ENCODE assay signal across 8 cellular contexts in genomic region chr17:76726231-76726765, GRCh38. TPM values are rescaled to one million over a fixed set of nuclear protein-coding genes. Genes with fewer than 3 reads are reported as not detected.
DNase-seq lines count a peak whose midpoint lies in the region; ATAC-seq and TF ChIP-seq lines count a peak whose summit lies in the region.

Gene JMJD6, minus strand, starts transcription at chr17:76726606. Its CDS starts 131 bp downstream, at chr17:76726475.

- BruUV-seq in Caco-2 (replicated peaks; lab: Mats Ljungman, UMichigan): TSS peak; percentile 77

- peak within 1 kb of the TSS; percentile 90 for H3K4me3 Mint-ChIP-seq in Caco-2 (ENCODE audit: unreplicated experiment)
- H3K4me3 Mint-ChIP-seq in activated CD8-positive, alpha-beta T cell treated with anti-CD3 and anti-CD28 coated beads, Interleukin-2, amount 10 ng/mL, durations not matched to agents 7 days and 5 days: peak within 1 kb of the TSS; percentile 97

- H3K9me3 Mint-ChIP-seq in Caco-2 (ENCODE audit: unreplicated experiment): no peaks in the 10 kb centered on the region
- H3K9me3 Mint-ChIP-seq in activated CD8-positive, alpha-beta T cell treated with anti-CD3 and anti-CD28 coated beads, Interleukin-2, amount 10 ng/mL, durations not matched to agents 7 days and 5 days (ENCODE audit: insufficient read depth): no peaks in the 10 kb centered on the region

- H3K27me3 Mint-ChIP-seq in Caco-2 (ENCODE audit: insufficient read depth, unreplicated experiment): no peaks in the 10 kb centered on the region
- no peaks in the 10 kb centered on the region for H3K27me3 Mint-ChIP-seq in activated CD8-positive, alpha-beta T cell treated with anti-CD3 and anti-CD28 coated beads, Interleukin-2, amount 10 ng/mL, durations not matched to agents 7 days and 5 days (ENCODE audit: low read depth)

- H3K4me1 ChIP-seq in Caco-2: peaks cover 7% of the 10 kb centered on the region; the same call in 1 of the 2 replicates

- ATAC-seq in GM19438 (IDR thresholded peaks at IDR 0.05; ENCODE audit: low read depth, unreplicated experiment) (peak; percentile 74), HG03558 (IDR thresholded peaks at IDR 0.05; ENCODE audit: extremely low read depth, unreplicated experiment) (peak; percentile 35)
- peak; percentile 86 for ATAC-seq in activated CD8-positive, alpha-beta T cell treated with anti-CD3 and anti-CD28 coated beads, Interleukin-2, amount 10 ng/mL, durations not matched to agents 7 days and 5 days

- no peak for TF ChIP-seq CTCF in Caco-2 (IDR thresholded peaks at IDR 0.05; ENCODE audit: insufficient read depth in 1 of 2, low read depth in 1 of 2, low read length in 1 of 2, severe bottlenecking in 1 of 2, unreplicated experiment in 1 of 2)
- TF ChIP-seq CTCF in epithelial cell of esophagus (IDR thresholded peaks at IDR 0.05; ENCODE audit: insufficient read depth, low read depth, low read length, missing control alignments): no peak

- peak; percentile 98 for DNase-seq in Caco-2
- peak; percentile 99 for DNase-seq in NCI-H69 (lab: John Stamatoyannopoulos, UW)
- DNase-seq in activated CD8-positive, alpha-beta T cell treated with anti-CD3 and anti-CD28 coated beads, Interleukin-2, amount 10 ng/mL, durations not matched to agents 7 days and 5 days: peak; percentile 97
- DNase-seq in epithelial cell of esophagus (ENCODE audit: low read depth): peak; percentile 98
- peak; percentile 90 for DNase-seq in middle frontal gyrus (ENCODE audit: extremely low spot score, low spot score)
- DNase-seq in stimulated activated CD8-positive, alpha-beta memory T cell treated with anti-CD3 and anti-CD28 coated beads, Interleukin-4, amount 100 ng/mL, for 48 hours: peak; percentile 95

- no peaks in the 10 kb centered on the region for H3K4me1 Mint-ChIP-seq in Caco-2 (ENCODE audit: low read depth, unreplicated experiment)
- H3K4me1 Mint-ChIP-seq in activated CD8-positive, alpha-beta T cell treated with anti-CD3 and anti-CD28 coated beads, Interleukin-2, amount 10 ng/mL, durations not matched to agents 7 days and 5 days (ENCODE audit: low read depth): peaks cover 64% of the 10 kb centered on the region

- peaks cover 3% of the 10 kb centered on the region for H3K36me3 ChIP-seq in Caco-2 (ENCODE audit: control insufficient read depth, insufficient read depth, low read length)

- POLR2A ChIA-PET in Caco-2 (lab: Charles Lee): interaction anchor here (0.6 kb wide), 1 partner anchor 55 kb away, joined by 3 read pairs; no protein-coding TSS in a partner anchor
- POLR2A ChIA-PET in activated CD8-positive, alpha-beta T cell treated with anti-CD3 and anti-CD28 coated beads, Interleukin-2, amount 10 ng/mL, durations not matched to agents 7 days and 5 days (lab: Charles Lee): interaction anchor here (0.9 to 9.5 kb wide), 5 partner anchors 10 to 164 kb away, joined by 3 to 160 read pairs (median 3); partner anchors contain the start of genes MFSD11 and SRSF2

- no peaks in the 10 kb centered on the region for H3K9me3 ChIP-seq in Caco-2

- intact Hi-C loops in Caco-2 (cut with micrococcal nuclease; ENCODE audit: unreplicated experiment): loop anchor here (1.0 kb wide), 1 partner anchor 341 kb away; no protein-coding TSS in a partner anchor

- H3K36me3 Mint-ChIP-seq in Caco-2 (ENCODE audit: insufficient read depth, unreplicated experiment): peaks cover 92% of the 10 kb centered on the region
- H3K36me3 Mint-ChIP-seq in activated CD8-positive, alpha-beta T cell treated with anti-CD3 and anti-CD28 coated beads, Interleukin-2, amount 10 ng/mL, durations not matched to agents 7 days and 5 days (ENCODE audit: low read depth): peaks cover 65% of the 10 kb centered on the region

- H3K27ac Mint-ChIP-seq in Caco-2 (ENCODE audit: unreplicated experiment): peak within 1 kb of the TSS; percentile 84
- H3K27ac Mint-ChIP-seq in activated CD8-positive, alpha-beta T cell treated with anti-CD3 and anti-CD28 coated beads, Interleukin-2, amount 10 ng/mL, durations not matched to agents 7 days and 5 days: peak within 1 kb of the TSS; percentile 96

- CTCF ChIA-PET in Caco-2 (lab: Charles Lee): interaction anchor here (0.6 to 1.0 kb wide), 4 partner anchors 45 to 373 kb away, joined by 3 to 4 read pairs (median 3); no protein-coding TSS in a partner anchor
- CTCF ChIA-PET in activated CD8-positive, alpha-beta T cell treated with anti-CD3 and anti-CD28 coated beads, Interleukin-2, amount 10 ng/mL, durations not matched to agents 7 days and 5 days (lab: Charles Lee): interaction anchor here (1.0 to 8.3 kb wide), 4 partner anchors 12 to 168 kb away, joined by 3 to 126 read pairs (median 12); partner anchors contain the start of genes MFSD11 and SRSF2

- H3K4me3 ChIP-seq in Caco-2 (ENCODE audit: low read depth, low read length) (peak within 1 kb of the TSS; percentile 85), epithelial cell of esophagus (ENCODE audit: low read length) (peak within 1 kb of the TSS; percentile 83)

- no peaks in the 10 kb centered on the region for H3K27me3 ChIP-seq in Caco-2 (replicated peaks; ENCODE audit: control insufficient read depth, insufficient read depth, low read length)

RNA-seq across cellular contexts. Expression of gene JMJD6, which starts in this region (rescaled TPM):
- 37.4 and 48.2 TPM in 2 replicates for total RNA-seq in Caco-2 (2022)
- total RNA-seq in activated CD8-positive, alpha-beta T cell treated with anti-CD3 and anti-CD28 coated beads, Interleukin-2, amount 10 ng/mL, durations not matched to agents 7 days and 5 days: 10 to 100 TPM; 59.3 to 61.2 TPM

Comparison
In these comparisons a context has a peak if more than half of its experiments do, and no peak if none do; other contexts are left out.
1. Peak in every context shown above with its lines: DNase-seq, ATAC-seq and H3K4me3 ChIP-seq.
2. ATAC-seq: peak in every context shown above with its lines; median percentile 86 in activated CD8-positive, alpha-beta T cell treated with anti-CD3 and anti-CD28 coated beads, Interleukin-2, amount 10 ng/mL, durations not matched to agents 7 days and 5 days; 74 in GM19438; 35 in HG03558.